8 cellular contexts compared by ENCODE assay signal in genomic region chr3:66998075-66998898, GRCh38. TPM values are rescaled to one million over a fixed set of nuclear protein-coding genes. Genes with fewer than 3 reads are reported as not detected.
DNase-seq lines count a peak whose midpoint lies in the region; ATAC-seq and TF ChIP-seq lines count a peak whose summit lies in the region.

A gene with protein sequence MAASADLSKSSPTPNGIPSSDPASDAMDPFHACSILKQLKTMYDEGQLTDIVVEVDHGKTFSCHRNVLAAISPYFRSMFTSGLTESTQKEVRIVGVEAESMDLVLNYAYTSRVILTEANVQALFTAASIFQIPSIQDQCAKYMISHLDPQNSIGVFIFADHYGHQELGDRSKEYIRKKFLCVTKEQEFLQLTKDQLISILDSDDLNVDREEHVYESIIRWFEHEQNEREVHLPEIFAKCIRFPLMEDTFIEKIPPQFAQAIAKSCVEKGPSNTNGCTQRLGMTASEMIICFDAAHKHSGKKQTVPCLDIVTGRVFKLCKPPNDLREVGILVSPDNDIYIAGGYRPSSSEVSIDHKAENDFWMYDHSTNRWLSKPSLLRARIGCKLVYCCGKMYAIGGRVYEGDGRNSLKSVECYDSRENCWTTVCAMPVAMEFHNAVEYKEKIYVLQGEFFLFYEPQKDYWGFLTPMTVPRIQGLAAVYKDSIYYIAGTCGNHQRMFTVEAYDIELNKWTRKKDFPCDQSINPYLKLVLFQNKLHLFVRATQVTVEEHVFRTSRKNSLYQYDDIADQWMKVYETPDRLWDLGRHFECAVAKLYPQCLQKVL (plus strand): TSS chr3:66998307. CDS start chr3:66998356, 49 bp downstream.

- peak within 1 kb of the TSS; percentile 90 for H3K4me3 Mint-ChIP-seq in progenitor cell of endocrine pancreas (ENCODE audit: low read depth)

- DNase-seq in NCI-H187 treated with DMSO at 0.1 percent for 48 hours (lab: John Stamatoyannopoulos, UW) (peak; percentile 85), anterior cingulate cortex (lab: John Stamatoyannopoulos, UW) (peak; percentile 95 to 100 (median 99)), left ventricle myocardium superior (peak; percentile 98), progenitor cell of endocrine pancreas (ENCODE audit: low spot score, unreplicated experiment) (peak; percentile 96), ureter (ENCODE audit: low spot score) (peak; percentile 99)

- no peaks in the 10 kb centered on the region for H3K9me3 Mint-ChIP-seq in progenitor cell of endocrine pancreas (ENCODE audit: low read depth)

- ATAC-seq in GM18502 (IDR thresholded peaks at IDR 0.05; ENCODE audit: poor library complexity, unreplicated experiment) (peak; percentile 90), HG02943 (IDR thresholded peaks at IDR 0.05; ENCODE audit: low read depth, unreplicated experiment) (peak; percentile 96), left ventricle myocardium superior (peak; percentile 99)

- H3K27me3 Mint-ChIP-seq in progenitor cell of endocrine pancreas, result peaks cover 21% of the 10 kb centered on the region

- H3K4me1 Mint-ChIP-seq in progenitor cell of endocrine pancreas (ENCODE audit: low read depth), result peaks cover 3% of the 10 kb centered on the region

- intact Hi-C loops in T-helper 2 cell treated with Interferon-gamma antibody and Interleukin-4, amounts not matched to agents 100 ng/mL and 5 ng/mL, for 36 hours (cut with micrococcal nuclease), result loop anchor here (1.0 to 10.0 kb wide), 6 partner anchors 26 to 778 kb away; partner anchors contain the start of gene LRIG1
- intact Hi-C loops in left ventricle myocardium superior (cut with micrococcal nuclease), result no loop called here

- TF ChIP-seq CTCF in progenitor cell of endocrine pancreas (IDR thresholded peaks at IDR 0.05; ENCODE audit: unreplicated experiment), result no peak

- peaks cover 4% of the 10 kb centered on the region for H3K36me3 Mint-ChIP-seq in progenitor cell of endocrine pancreas (ENCODE audit: insufficient read depth)

- peak within 1 kb of the TSS; percentile 81 for H3K27ac Mint-ChIP-seq in progenitor cell of endocrine pancreas

RNA-seq across cellular contexts. Expression of the gene that starts here (rescaled TPM):
- total RNA-seq in T-helper 2 cell treated with Interferon-gamma antibody and Interleukin-4, amounts not matched to agents 100 ng/mL and 5 ng/mL, for 36 hours, result 8.0 and 10.7 TPM in 2 replicates
- 5.8 TPM for total RNA-seq in left ventricle myocardium superior
- 5.8 and 6.1 TPM in 2 replicates for total RNA-seq in progenitor cell of endocrine pancreas
- total RNA-seq in ureter, result 4.3 TPM

Comparison
In these comparisons a context has a peak if more than half of its experiments do, and no peak if none do; other contexts are left out.
1. Peak in every context shown above with its lines: DNase-seq and ATAC-seq.